In genomic region chr5:97737608-97738007, GRCh38 we compare ENCODE assay signal across 9 cellular contexts.
"Had no signal": no experiment of that assay in that cellular context is flagged by ENCODE, and none has a peak within 500 bp of the region (broad histone marks: within the 10 kb centered on the region; RNA-seq: fewer than 3 reads in every experiment).

No MANE protein-coding gene starts in this region.

- H3K4me1 Mint-ChIP-seq: GM23338, H9 had no signal

- H3K4me2 ChIP-seq: GM23338 had no signal

- H3K9ac ChIP-seq: GM23248 had no signal

- H3K9me3 ChIP-seq: HAP-1 had no signal

- H3K4me1 ChIP-seq: HAP-1 had no signal

- ATAC-seq: GM23338, HCT116 had no signal

- H3K4me3 Mint-ChIP-seq: GM23338, H9, HFFc6 had no signal

- DNase-seq: GM23248, GOT3, H7, H9, HCEC 1CT, HFFc6 had no signal

- H3K27ac ChIP-seq: GM23248 had no signal

- H3K36me3 ChIP-seq: HAP-1 had no signal

- H3K9me3 Mint-ChIP-seq: GM23338, H9, HFFc6 had no signal

- H3K4me3 ChIP-seq: GM23248, GM23338, HAP-1 had no signal

- H3K27ac Mint-ChIP-seq: GM23338, HFFc6 had no signal

- H2AFZ ChIP-seq: GM23248, GM23338 had no signal
